Comparison of ENCODE assay signal across 34 cellular contexts in genomic region chr4:129220254-129220653, GRCh38.
"Had no signal": no experiment of that assay in that cellular context is flagged by ENCODE, and none has a peak within 500 bp of the region (broad histone marks: within the 10 kb centered on the region; RNA-seq: fewer than 3 reads in every experiment).

No MANE protein-coding gene starts in this region.

- H3K27ac ChIP-seq: brain microvascular endothelial cell, epithelial cell of prostate, gastrocnemius medialis, heart left ventricle, VCaP had no signal

- H3K9me3 Mint-ChIP-seq: activated CD8-positive, alpha-beta T cell treated with anti-CD3 and anti-CD28 coated beads for 36 hours; activated T-cell treated with anti-CD3 and anti-CD28 coated beads, Interleukin-2, amount 50 U/mL, for 4 hours; activated T-helper 17 cell treated with anti-CD3 and anti-CD28 coated beads, Interleukin-2, amount 50 U/mL, for 72 hours; central memory CD8-positive, alpha-beta T cell; effector memory CD8-positive, alpha-beta T cell; WTC11 had no signal

- H3K4me1 Mint-ChIP-seq: activated T-helper 17 cell treated with anti-CD3 and anti-CD28 coated beads, Interleukin-2, amount 50 U/mL, for 72 hours; central memory CD8-positive, alpha-beta T cell had no signal

- H3K4me3 Mint-ChIP-seq: activated CD8-positive, alpha-beta T cell treated with anti-CD3 and anti-CD28 coated beads for 36 hours; activated naive CD8-positive, alpha-beta T cell; activated T-cell treated with anti-CD3 and anti-CD28 coated beads, Interleukin-2, amount 50 U/mL, for 4 hours; activated T-helper 17 cell treated with anti-CD3 and anti-CD28 coated beads, Interleukin-2, amount 50 U/mL, for 72 hours; central memory CD8-positive, alpha-beta T cell; effector memory CD8-positive, alpha-beta T cell; WTC11 had no signal

- H3K9me3 ChIP-seq: gastrocnemius medialis, heart left ventricle had no signal

- FAIRE-seq: astrocyte, colon, endometrium, endothelial cell of umbilical vein had no signal

- ATAC-seq: activated CD8-positive, alpha-beta T cell treated with anti-CD3 and anti-CD28 coated beads for 36 hours; activated T-cell treated with anti-CD3 and anti-CD28 coated beads, Interleukin-2, amount 50 U/mL, for 4 hours; activated T-helper 17 cell treated with anti-CD3 and anti-CD28 coated beads, Interleukin-2, amount 50 U/mL, for 72 hours; effector memory CD8-positive, alpha-beta T cell; esophagus mucosa; gastrocnemius medialis; heart left ventricle; WTC11 had no signal

- H3K4me1 ChIP-seq: gastrocnemius medialis, heart left ventricle had no signal

- H3K27me3 Mint-ChIP-seq: activated T-helper 17 cell treated with anti-CD3 and anti-CD28 coated beads, Interleukin-2, amount 50 U/mL, for 72 hours; central memory CD8-positive, alpha-beta T cell; effector memory CD8-positive, alpha-beta T cell had no signal

- H3K27ac Mint-ChIP-seq: activated CD8-positive, alpha-beta T cell treated with anti-CD3 and anti-CD28 coated beads for 36 hours; activated naive CD8-positive, alpha-beta T cell; activated T-helper 17 cell treated with anti-CD3 and anti-CD28 coated beads, Interleukin-2, amount 50 U/mL, for 72 hours; effector memory CD8-positive, alpha-beta T cell; WTC11 had no signal

- H3K4me3 ChIP-seq: gastrocnemius medialis, heart left ventricle had no signal

- H3K27me3 ChIP-seq: brain microvascular endothelial cell, gastrocnemius medialis, heart left ventricle had no signal

- H3K36me3 ChIP-seq: brain microvascular endothelial cell, gastrocnemius medialis, heart left ventricle had no signal

- H3K36me3 Mint-ChIP-seq: activated naive CD8-positive, alpha-beta T cell; WTC11 had no signal

- DNase-seq: activated CD4-positive, alpha-beta T cell treated with anti-CD3 and anti-CD28 coated beads for 1 hour; activated CD4-positive, alpha-beta T cell treated with anti-CD3 and anti-CD28 coated beads for 4 hours; activated CD4-positive, alpha-beta T cell treated with anti-CD3 and anti-CD28 coated beads, Interleukin-2, amount 50 U/mL, for 1 hour; activated CD4-positive, alpha-beta T cell treated with anti-CD3 and anti-CD28 coated beads, Interleukin-2, amount 50 U/mL, for 48 hours; activated CD8-positive, alpha-beta memory T cell treated with anti-CD3 and anti-CD28 coated beads for 24 hours; activated CD8-positive, alpha-beta T cell treated with anti-CD3 and anti-CD28 coated beads for 36 hours; activated effector memory CD4-positive, alpha-beta T cell treated with Interleukin-2 at 50 U/mL for 16 hours; activated gamma-delta T cell treated with Interleukin-2 at 50 U/mL for 16 hours; activated naive CD4-positive, alpha-beta T cell treated with anti-CD3 and anti-CD28 coated beads, Interleukin-2, amount 50 U/mL, for 16 hours; activated naive CD4-positive, alpha-beta T cell treated with Interleukin-2 at 50 U/mL for 16 hours; activated T-cell treated with anti-CD3 and anti-CD28 coated beads, Interleukin-2, amount 50 U/mL, for 4 hours; amniotic stem cell; anterior cingulate cortex; brain microvascular endothelial cell; cortex of kidney; dermis blood vessel endothelial cell; effector CD4-positive, alpha-beta T cell; effector memory CD8-positive, alpha-beta T cell; foreskin fibroblast; gastrocnemius medialis; glutamatergic neuron; heart left ventricle; T-helper 2 cell had no signal
